ENCODE assay signal across 17 cellular contexts in the genomic region with DNA sequence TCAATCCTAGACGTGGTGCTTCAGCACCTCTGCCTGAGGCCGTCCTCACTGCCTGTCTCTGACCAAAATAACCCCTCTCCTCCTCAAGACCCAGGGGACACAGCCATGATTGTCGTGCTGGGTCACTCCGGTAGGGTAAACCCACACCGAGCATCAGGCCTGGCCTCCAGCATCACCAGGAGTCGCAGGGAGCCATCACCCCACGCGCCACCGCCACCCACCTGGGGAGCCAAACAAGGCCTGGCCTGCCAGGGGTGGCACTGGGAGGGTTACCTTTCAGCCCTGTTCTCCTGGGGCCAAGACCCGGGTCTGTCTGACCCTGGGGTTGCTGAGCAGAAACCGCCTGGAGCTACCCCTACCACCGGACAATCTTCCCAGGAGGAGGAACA. TPM values are rescaled to one million over a fixed set of nuclear protein-coding genes. Genes with fewer than 3 reads are reported as not detected.
DNase-seq lines count a peak whose midpoint lies in the region; ATAC-seq and TF ChIP-seq lines count a peak whose summit lies in the region.
"Had no signal": no experiment of that assay in that cellular context is flagged by ENCODE, and none has a peak within 500 bp of the region (broad histone marks: within the 10 kb centered on the region; RNA-seq: fewer than 3 reads in every experiment).

No MANE protein-coding gene starts in this region.

- peaks cover 0 to 3% (median 0%) of the 10 kb centered on the region in 4 donors for H3K27me3 ChIP-seq in esophagus squamous epithelium
- H3K27me3 ChIP-seq: left lung, spleen had no signal

- intact Hi-C loops in esophagus squamous epithelium (cut with DNase I) = loop anchor here (5.0 kb wide), 1 partner anchor 360 kb away; no protein-coding TSS in a partner anchor

- no peaks in the 10 kb centered on the region for H3K9me3 Mint-ChIP-seq in activated T-helper 17 cell treated with anti-CD3 and anti-CD28 coated beads, Interleukin-2, amount 50 U/mL, for 72 hours
- H3K9me3 Mint-ChIP-seq in osteocyte (ENCODE audit: unreplicated experiment) = no peaks in the 10 kb centered on the region
- H3K9me3 Mint-ChIP-seq in type B pancreatic cell = no peaks in the 10 kb centered on the region
- H3K9me3 Mint-ChIP-seq: CD4-positive, CD25-positive, alpha-beta regulatory T cell had no signal

- ATAC-seq in activated T-helper 17 cell treated with anti-CD3 and anti-CD28 coated beads, Interleukin-2, amount 50 U/mL, for 72 hours (replicated peaks) = peak; percentile 9
- ATAC-seq in GM19328 (IDR thresholded peaks at IDR 0.05; ENCODE audit: unreplicated experiment) (no peak), HG03439 (IDR thresholded peaks at IDR 0.05; ENCODE audit: unreplicated experiment) (no peak)
- no peak for ATAC-seq in activated CD4-positive, CD25-positive, alpha-beta regulatory T cell treated with anti-CD3 and anti-CD28 coated beads, Interleukin-2, amount 50 U/mL, for 24 hours
- ATAC-seq: activated CD8-positive, alpha-beta memory T cell treated with anti-CD3 and anti-CD28 coated beads, Interleukin-2, amount 10 ng/mL, durations not matched to agents 7 days and 5 days had no signal

- H3K27ac ChIP-seq in esophagus squamous epithelium = peak overlapping the region; percentile 46 to 88 (median 72)
- H3K27ac ChIP-seq: epithelial cell of prostate had no signal

- no peaks in the 10 kb centered on the region for H3K27me3 Mint-ChIP-seq in activated T-helper 17 cell treated with anti-CD3 and anti-CD28 coated beads, Interleukin-2, amount 50 U/mL, for 72 hours
- H3K27me3 Mint-ChIP-seq in osteocyte (ENCODE audit: unreplicated experiment) (peaks cover 8% of the 10 kb centered on the region), type B pancreatic cell (peaks cover 51% of the 10 kb centered on the region)
- H3K27me3 Mint-ChIP-seq: activated CD8-positive, alpha-beta memory T cell treated with anti-CD3 and anti-CD28 coated beads, Interleukin-2, amount 10 ng/mL, durations not matched to agents 7 days and 5 days; CD4-positive, CD25-positive, alpha-beta regulatory T cell had no signal

- TF ChIP-seq CTCF in esophagus squamous epithelium (IDR thresholded peaks at IDR 0.05) (no peak), osteocyte (IDR thresholded peaks at IDR 0.05) (no peak), type B pancreatic cell (conservative IDR thresholded peaks at IDR 0.05) (no peak)

- H3K27ac Mint-ChIP-seq in activated T-helper 17 cell treated with anti-CD3 and anti-CD28 coated beads, Interleukin-2, amount 50 U/mL, for 72 hours = no peak overlapping the region
- H3K27ac Mint-ChIP-seq in osteocyte (ENCODE audit: unreplicated experiment) (peak overlapping the region; percentile 68), type B pancreatic cell (peak overlapping the region; percentile 74)
- H3K27ac Mint-ChIP-seq: activated CD8-positive, alpha-beta memory T cell treated with anti-CD3 and anti-CD28 coated beads, Interleukin-2, amount 10 ng/mL, durations not matched to agents 7 days and 5 days had no signal

- no peaks in the 10 kb centered on the region for H3K36me3 Mint-ChIP-seq in activated T-helper 17 cell treated with anti-CD3 and anti-CD28 coated beads, Interleukin-2, amount 50 U/mL, for 72 hours (ENCODE audit: low read depth)
- peaks cover 8% of the 10 kb centered on the region for H3K36me3 Mint-ChIP-seq in osteocyte (ENCODE audit: unreplicated experiment)
- H3K36me3 Mint-ChIP-seq in type B pancreatic cell = no peaks in the 10 kb centered on the region
- H3K36me3 Mint-ChIP-seq: activated CD8-positive, alpha-beta memory T cell treated with anti-CD3 and anti-CD28 coated beads, Interleukin-2, amount 10 ng/mL, durations not matched to agents 7 days and 5 days; CD4-positive, CD25-positive, alpha-beta regulatory T cell had no signal

- H3K4me3 ChIP-seq in esophagus squamous epithelium = peak overlapping the region in 2 of 4 donors; percentile 30 to 31
- H3K4me3 ChIP-seq: left lung, spleen had no signal

- H3K4me1 ChIP-seq in esophagus squamous epithelium = peaks cover 17 to 67% (median 43%) of the 10 kb centered on the region in 3 donors

- TF ChIP-seq POLR2A in esophagus squamous epithelium (IDR thresholded peaks at IDR 0.05) = no peak

- H3K4me3 Mint-ChIP-seq in activated T-helper 17 cell treated with anti-CD3 and anti-CD28 coated beads, Interleukin-2, amount 50 U/mL, for 72 hours = no peak overlapping the region
- H3K4me3 Mint-ChIP-seq in osteocyte (ENCODE audit: unreplicated experiment) = no peak overlapping the region
- H3K4me3 Mint-ChIP-seq in type B pancreatic cell = no peak overlapping the region
- H3K4me3 Mint-ChIP-seq: activated CD8-positive, alpha-beta memory T cell treated with anti-CD3 and anti-CD28 coated beads, Interleukin-2, amount 10 ng/mL, durations not matched to agents 7 days and 5 days; CD4-positive, CD25-positive, alpha-beta regulatory T cell had no signal

- 78 to 84% methylated on average over 7 to 10 of the region's 12 CpGs for WGBS in esophagus squamous epithelium, 2 donors

- H3K4me1 Mint-ChIP-seq in activated T-helper 17 cell treated with anti-CD3 and anti-CD28 coated beads, Interleukin-2, amount 50 U/mL, for 72 hours = peaks cover 3% of the 10 kb centered on the region
- peaks cover 30% of the 10 kb centered on the region for H3K4me1 Mint-ChIP-seq in osteocyte (ENCODE audit: unreplicated experiment)
- H3K4me1 Mint-ChIP-seq in type B pancreatic cell (ENCODE audit: unreplicated experiment) = peaks cover 47% of the 10 kb centered on the region
- H3K4me1 Mint-ChIP-seq: activated CD8-positive, alpha-beta memory T cell treated with anti-CD3 and anti-CD28 coated beads, Interleukin-2, amount 10 ng/mL, durations not matched to agents 7 days and 5 days had no signal

- peaks cover 0 to 37% (median 11%) of the 10 kb centered on the region in 3 donors for H3K36me3 ChIP-seq in esophagus squamous epithelium

- no peaks in the 10 kb centered on the region for H3K9me3 ChIP-seq in esophagus squamous epithelium
- H3K9me3 ChIP-seq: left lung, SK-N-SH, spleen had no signal

- DNase-seq in esophagus squamous epithelium (lab: John Stamatoyannopoulos, UW) (no peak), osteocyte (ENCODE audit: extremely low spot score, unreplicated experiment) (no peak), type B pancreatic cell (ENCODE audit: extremely low spot score, unreplicated experiment) (no peak)
- DNase-seq: activated CD8-positive, alpha-beta memory T cell treated with anti-CD3 and anti-CD28 coated beads, Interleukin-2, amount 10 ng/mL, durations not matched to agents 7 days and 5 days; activated naive CD4-positive, alpha-beta T cell treated with anti-CD3 and anti-CD28 coated beads, Interleukin-2, amount 50 U/mL, for 16 hours; CD4-positive, CD25-positive, alpha-beta regulatory T cell; EL; left lung; NCI-H1092 treated with DMSO at 0.1 percent for 48 hours; SK-N-SH; spleen; trophoblast cell had no signal

RNA-seq across cellular contexts. Expression of gene NNMT, which starts 39.3 kb away (rescaled TPM):
- not detected for total RNA-seq in activated T-helper 17 cell treated with anti-CD3 and anti-CD28 coated beads, Interleukin-2, amount 50 U/mL, for 72 hours
- total RNA-seq in esophagus squamous epithelium (100 to 1,000 TPM in 1 of 4 donors, 10 to 100 TPM in 2, 1 to 10 TPM in 1; 4.1 to 142 (median 56.8) TPM), osteocyte (65.4 and 79.5 TPM in 2 replicates), type B pancreatic cell (ENCODE audit: low replicate concordance) (0.64 and 2.8 TPM in 2 replicates)
- total RNA-seq: activated CD8-positive, alpha-beta memory T cell treated with anti-CD3 and anti-CD28 coated beads, Interleukin-2, amount 10 ng/mL, durations not matched to agents 7 days and 5 days; CD4-positive, CD25-positive, alpha-beta regulatory T cell had no signal
